Comparison of ENCODE assay signal across 8 cellular contexts in genomic region chr11:78140392-78141077, GRCh38. TPM values are rescaled to one million over a fixed set of nuclear protein-coding genes. Genes with fewer than 3 reads are reported as not detected.
DNase-seq lines count a peak whose midpoint lies in the region; ATAC-seq and TF ChIP-seq lines count a peak whose summit lies in the region.

No MANE protein-coding gene starts in this region.

- no peak for TF ChIP-seq EP300 in suprapubic skin (IDR thresholded peaks at IDR 0.05)

- no peak for TF ChIP-seq CTCF in activated B cell treated with CpG ODN at 0.5 μM for 24 hours (IDR thresholded peaks at IDR 0.05)
- no peak for TF ChIP-seq CTCF in suprapubic skin (IDR thresholded peaks at IDR 0.05)

- H3K4me1 ChIP-seq in right cardiac atrium (ENCODE audit: control insufficient read depth, insufficient read depth, low read length) (peaks cover 2% of the 10 kb centered on the region), suprapubic skin (peaks cover 33% of the 10 kb centered on the region)

- H3K36me3 Mint-ChIP-seq in activated naive CD4-positive, alpha-beta T cell treated with anti-CD3 and anti-CD28 coated beads for 36 hours (ENCODE audit: low read depth) = peaks cover 29% of the 10 kb centered on the region
- peaks cover 31% of the 10 kb centered on the region for H3K36me3 Mint-ChIP-seq in activated B cell treated with CpG ODN at 0.5 μM for 24 hours (ENCODE audit: low read depth)

- H3K27ac ChIP-seq in right cardiac atrium (ENCODE audit: low read length) (no peak overlapping the region), suprapubic skin (no peak overlapping the region)

- peak overlapping the region; percentile 65 for H3K4me3 Mint-ChIP-seq in activated naive CD4-positive, alpha-beta T cell treated with anti-CD3 and anti-CD28 coated beads for 36 hours
- peak overlapping the region; percentile 61 for H3K4me3 Mint-ChIP-seq in activated B cell treated with CpG ODN at 0.5 μM for 24 hours

- H3K9me3 ChIP-seq in right cardiac atrium (ENCODE audit: control insufficient read depth, low read length) (no peaks in the 10 kb centered on the region), suprapubic skin (no peaks in the 10 kb centered on the region)

- H3K27me3 Mint-ChIP-seq in activated naive CD4-positive, alpha-beta T cell treated with anti-CD3 and anti-CD28 coated beads for 36 hours (ENCODE audit: low read depth) = no peaks in the 10 kb centered on the region
- no peaks in the 10 kb centered on the region for H3K27me3 Mint-ChIP-seq in activated B cell treated with CpG ODN at 0.5 μM for 24 hours

- H3K27ac Mint-ChIP-seq in activated naive CD4-positive, alpha-beta T cell treated with anti-CD3 and anti-CD28 coated beads for 36 hours = no peak overlapping the region
- H3K27ac Mint-ChIP-seq in activated B cell treated with CpG ODN at 0.5 μM for 24 hours = no peak overlapping the region

- CTCF ChIA-PET in activated naive CD4-positive, alpha-beta T cell treated with anti-CD3 and anti-CD28 coated beads for 36 hours (lab: Charles Lee) = interaction anchor here (0.6 to 1.7 kb wide), 4 partner anchors 9 to 424 kb away, joined by 3 to 8 read pairs (median 4); no protein-coding TSS in a partner anchor
- CTCF ChIA-PET in activated B cell treated with CpG ODN at 0.5 μM for 24 hours (lab: Charles Lee) = interaction anchor here (2.9 kb wide), 1 partner anchor 424 kb away, joined by 14 read pairs; no protein-coding TSS in a partner anchor

- TF ChIP-seq POLR2A in suprapubic skin (IDR thresholded peaks at IDR 0.05) = no peak

- H3K9me3 Mint-ChIP-seq in activated naive CD4-positive, alpha-beta T cell treated with anti-CD3 and anti-CD28 coated beads for 36 hours = no peaks in the 10 kb centered on the region
- H3K9me3 Mint-ChIP-seq in activated B cell treated with CpG ODN at 0.5 μM for 24 hours = no peaks in the 10 kb centered on the region

- POLR2A ChIA-PET in activated B cell treated with CpG ODN at 0.5 μM for 24 hours (lab: Charles Lee) = interaction anchor here (0.7 to 2.2 kb wide), 7 partner anchors 49 to 434 kb away, joined by 3 to 25 read pairs (median 4); partner anchors contain the start of genes KCTD21, NARS2 and USP35

- no peaks in the 10 kb centered on the region for H3K36me3 ChIP-seq in suprapubic skin

- ATAC-seq in activated B cell treated with CpG ODN at 0.5 μM for 24 hours (ENCODE audit: low read depth) (no peak), right cardiac atrium (no peak), HG03025 (IDR thresholded peaks at IDR 0.05; ENCODE audit: low FRiP score, unreplicated experiment) (no peak)

- peaks cover 32% of the 10 kb centered on the region for H3K4me1 Mint-ChIP-seq in activated naive CD4-positive, alpha-beta T cell treated with anti-CD3 and anti-CD28 coated beads for 36 hours (ENCODE audit: low read depth)
- H3K4me1 Mint-ChIP-seq in activated B cell treated with CpG ODN at 0.5 μM for 24 hours = peaks cover 49% of the 10 kb centered on the region

- peak; percentile 23 for DNase-seq in activated naive CD4-positive, alpha-beta T cell treated with anti-CD3 and anti-CD28 coated beads for 36 hours
- DNase-seq in activated naive CD4-positive, alpha-beta T cell (lab: John Stamatoyannopoulos, UW) = no peak
- DNase-seq in activated B cell treated with CpG ODN at 0.5 μM for 24 hours (no peak), right cardiac atrium (no peak), suprapubic skin (ENCODE audit: low spot score in 2 of 2) (no peak), GOT3 (lab: John Stamatoyannopoulos, UW) (no peak), kidney glomerular epithelial cell (lab: John Stamatoyannopoulos, UW) (no peak)

- WGBS in right cardiac atrium = 77% methylated on average over 17 of the region's 17 CpGs
- WGBS in suprapubic skin = 75% methylated on average over 17 of the region's 17 CpGs

- H3K27me3 ChIP-seq in right cardiac atrium (ENCODE audit: control insufficient read depth, insufficient read depth) (no peaks in the 10 kb centered on the region), suprapubic skin (no peaks in the 10 kb centered on the region)

- H3K4me3 ChIP-seq in right cardiac atrium (ENCODE audit: low read length) = peak overlapping the region; percentile 88
- H3K4me3 ChIP-seq in suprapubic skin = peak overlapping the region; percentile 64

- intact Hi-C loops in activated naive CD4-positive, alpha-beta T cell treated with anti-CD3 and anti-CD28 coated beads for 36 hours (cut with micrococcal nuclease) = no loop called here
- intact Hi-C loops in activated B cell treated with CpG ODN at 0.5 μM for 24 hours (cut with micrococcal nuclease) = no loop called here
- intact Hi-C loops in right cardiac atrium (cut with DNase I) = loop anchor here in 2 of 4 donors (10.0 kb wide), 2 partner anchors 274 to 424 kb away; partner anchors contain the start of gene GAB2 (in 1 of the 2)

RNA-seq across cellular contexts. Expression of gene ALG8, which starts 1.1 kb away (rescaled TPM):
- total RNA-seq in activated naive CD4-positive, alpha-beta T cell treated with anti-CD3 and anti-CD28 coated beads for 36 hours = 10 to 100 TPM; 35.1 to 35.9 TPM
- total RNA-seq in activated B cell treated with CpG ODN at 0.5 μM for 24 hours = 42.8 and 46.0 TPM in 2 replicates
- total RNA-seq in right cardiac atrium = 10 to 100 TPM; 13.2 to 26.0 (median 20.0) TPM
- polyA plus RNA-seq in right cardiac atrium = 27.2 TPM
- 10 to 100 TPM; 15.6 to 26.7 (median 21.2) TPM for total RNA-seq in suprapubic skin

RNA-seq across cellular contexts. Expression of gene KCTD21, which starts 47.9 kb away (rescaled TPM):
- total RNA-seq in activated naive CD4-positive, alpha-beta T cell treated with anti-CD3 and anti-CD28 coated beads for 36 hours = 10 to 100 TPM in 1 of 2 experiments, 1 to 10 TPM in 1; 8.6 to 10.1 TPM
- total RNA-seq in activated B cell treated with CpG ODN at 0.5 μM for 24 hours (3.2 and 3.5 TPM in 2 replicates), right cardiac atrium (10 to 100 TPM in 2 of 4 donors, 1 to 10 TPM in 2; 8.4 to 10.7 (median 10.2) TPM), suprapubic skin (10 to 100 TPM in 1 of 4 donors, 1 to 10 TPM in 3; 3.6 to 11.1 (median 4.3) TPM)
- polyA plus RNA-seq in right cardiac atrium = 4.6 TPM

RNA-seq across cellular contexts. Expression of gene USP35, which starts 48.2 kb away (rescaled TPM):
- 10 to 100 TPM; 13.4 to 14.2 TPM for total RNA-seq in activated naive CD4-positive, alpha-beta T cell treated with anti-CD3 and anti-CD28 coated beads for 36 hours
- total RNA-seq in activated B cell treated with CpG ODN at 0.5 μM for 24 hours (3.5 and 4.9 TPM in 2 replicates), right cardiac atrium (10 to 100 TPM; 10.5 to 16.6 (median 12.1) TPM), suprapubic skin (1 to 10 TPM; 2.3 to 9.6 (median 5.6) TPM)
- 7.5 TPM for polyA plus RNA-seq in right cardiac atrium
